ENCODE assay signal across 7 cellular contexts in genomic region chr17:8593830-8594229, GRCh38.
"Had no signal": no experiment of that assay in that cellular context is flagged by ENCODE, and none has a peak within 500 bp of the region (broad histone marks: within the 10 kb centered on the region; RNA-seq: fewer than 3 reads in every experiment).

No MANE protein-coding gene starts in this region.

- FAIRE-seq: GM12878, GM12891, GM12892, GM18507, GM19239 had no signal

- ATAC-seq: GM12878 had no signal

- DNase-seq: GDM1, GF-D8 had no signal

- H3K4me3 ChIP-seq: GM12878 had no signal
